In the genomic region with DNA sequence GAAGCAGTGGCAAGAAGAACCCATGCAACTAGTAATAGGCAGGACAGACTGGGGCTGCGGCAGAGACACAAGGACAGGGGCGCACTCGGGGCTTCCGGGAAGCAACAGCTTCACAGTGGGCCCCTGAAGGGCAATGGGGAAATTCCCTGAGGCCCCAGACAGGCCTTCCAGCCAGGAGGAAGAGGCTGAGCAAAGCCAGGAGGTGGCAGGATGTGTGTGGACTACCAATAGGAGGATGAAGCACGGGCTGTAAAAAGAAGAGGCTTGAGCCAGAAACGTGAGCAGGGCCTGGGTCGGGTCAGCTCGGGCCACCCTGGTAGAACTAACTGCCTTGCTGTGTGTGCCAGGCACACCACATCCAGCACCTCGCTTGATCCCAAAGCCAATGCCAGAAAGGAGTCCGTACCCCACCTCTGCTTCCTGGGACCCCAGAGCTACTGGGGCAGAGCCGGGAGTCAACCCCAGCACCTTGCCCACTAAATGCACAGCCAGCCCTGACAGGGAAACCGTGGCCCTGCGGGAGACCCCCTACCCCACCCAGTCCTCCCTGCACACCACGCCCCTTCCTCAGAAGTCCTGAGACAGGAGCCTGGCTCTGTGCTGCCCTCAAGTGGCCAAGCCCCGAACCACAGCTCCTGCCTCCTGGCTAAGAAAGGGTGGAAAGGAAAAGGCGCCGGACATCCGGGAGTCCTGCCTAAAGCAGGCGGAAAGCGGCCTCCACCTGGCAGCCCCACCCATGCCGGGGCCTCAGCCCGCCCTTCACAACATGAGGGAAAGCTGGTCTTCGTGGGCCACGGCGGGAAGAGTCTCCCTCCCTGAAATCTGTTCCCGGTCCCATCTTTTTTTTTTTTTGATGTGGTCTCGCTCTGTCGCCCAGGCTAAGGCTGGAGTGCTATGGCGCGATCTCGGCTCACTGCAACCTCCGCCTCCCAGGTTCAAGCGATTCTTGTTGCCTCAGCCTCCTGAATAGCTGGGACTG, we compare ENCODE assay signal across 1 cellular context.
TF ChIP-seq lines count a peak whose summit lies in the region.

No MANE protein-coding gene starts in this region.

TF ChIP-seq in K562, 482 proteins besides CTCF, POLR2A, EP300 and RAD21 (continued from another document and continues in another):
- TF ChIP-seq E2F5 (CRISPR knock-in tag; IDR thresholded peaks at IDR 0.05), result no peak
- no peak for TF ChIP-seq NCOR1 (IDR thresholded peaks at IDR 0.05)
- TF ChIP-seq, protein P1, sequence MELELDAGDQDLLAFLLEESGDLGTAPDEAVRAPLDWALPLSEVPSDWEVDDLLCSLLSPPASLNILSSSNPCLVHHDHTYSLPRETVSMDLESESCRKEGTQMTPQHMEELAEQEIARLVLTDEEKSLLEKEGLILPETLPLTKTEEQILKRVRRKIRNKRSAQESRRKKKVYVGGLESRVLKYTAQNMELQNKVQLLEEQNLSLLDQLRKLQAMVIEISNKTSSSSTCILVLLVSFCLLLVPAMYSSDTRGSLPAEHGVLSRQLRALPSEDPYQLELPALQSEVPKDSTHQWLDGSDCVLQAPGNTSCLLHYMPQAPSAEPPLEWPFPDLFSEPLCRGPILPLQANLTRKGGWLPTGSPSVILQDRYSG (tag; conservative IDR thresholded peaks at IDR 0.05; ENCODE audit: low read depth), result no peak
- TF ChIP-seq ZNF76 (CRISPR knock-in tag; IDR thresholded peaks at IDR 0.05; ENCODE audit: borderline replicate concordance), result no peak
- no peak for TF ChIP-seq HDGF (IDR thresholded peaks at IDR 0.05)
- TF ChIP-seq, protein P2, sequence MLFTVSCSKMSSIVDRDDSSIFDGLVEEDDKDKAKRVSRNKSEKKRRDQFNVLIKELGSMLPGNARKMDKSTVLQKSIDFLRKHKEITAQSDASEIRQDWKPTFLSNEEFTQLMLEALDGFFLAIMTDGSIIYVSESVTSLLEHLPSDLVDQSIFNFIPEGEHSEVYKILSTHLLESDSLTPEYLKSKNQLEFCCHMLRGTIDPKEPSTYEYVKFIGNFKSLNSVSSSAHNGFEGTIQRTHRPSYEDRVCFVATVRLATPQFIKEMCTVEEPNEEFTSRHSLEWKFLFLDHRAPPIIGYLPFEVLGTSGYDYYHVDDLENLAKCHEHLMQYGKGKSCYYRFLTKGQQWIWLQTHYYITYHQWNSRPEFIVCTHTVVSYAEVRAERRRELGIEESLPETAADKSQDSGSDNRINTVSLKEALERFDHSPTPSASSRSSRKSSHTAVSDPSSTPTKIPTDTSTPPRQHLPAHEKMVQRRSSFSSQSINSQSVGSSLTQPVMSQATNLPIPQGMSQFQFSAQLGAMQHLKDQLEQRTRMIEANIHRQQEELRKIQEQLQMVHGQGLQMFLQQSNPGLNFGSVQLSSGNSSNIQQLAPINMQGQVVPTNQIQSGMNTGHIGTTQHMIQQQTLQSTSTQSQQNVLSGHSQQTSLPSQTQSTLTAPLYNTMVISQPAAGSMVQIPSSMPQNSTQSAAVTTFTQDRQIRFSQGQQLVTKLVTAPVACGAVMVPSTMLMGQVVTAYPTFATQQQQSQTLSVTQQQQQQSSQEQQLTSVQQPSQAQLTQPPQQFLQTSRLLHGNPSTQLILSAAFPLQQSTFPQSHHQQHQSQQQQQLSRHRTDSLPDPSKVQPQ (CRISPR knock-in tag; IDR thresholded peaks at IDR 0.05; ENCODE audit: borderline replicate concordance), result no peak
- TF ChIP-seq, protein P3, sequence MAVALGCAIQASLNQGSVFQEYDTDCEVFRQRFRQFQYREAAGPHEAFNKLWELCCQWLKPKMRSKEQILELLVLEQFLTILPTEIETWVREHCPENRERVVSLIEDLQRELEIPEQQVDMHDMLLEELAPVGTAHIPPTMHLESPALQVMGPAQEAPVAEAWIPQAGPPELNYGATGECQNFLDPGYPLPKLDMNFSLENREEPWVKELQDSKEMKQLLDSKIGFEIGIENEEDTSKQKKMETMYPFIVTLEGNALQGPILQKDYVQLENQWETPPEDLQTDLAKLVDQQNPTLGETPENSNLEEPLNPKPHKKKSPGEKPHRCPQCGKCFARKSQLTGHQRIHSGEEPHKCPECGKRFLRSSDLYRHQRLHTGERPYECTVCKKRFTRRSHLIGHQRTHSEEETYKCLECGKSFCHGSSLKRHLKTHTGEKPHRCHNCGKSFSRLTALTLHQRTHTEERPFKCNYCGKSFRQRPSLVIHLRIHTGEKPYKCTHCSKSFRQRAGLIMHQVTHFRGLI (CRISPR knock-in tag; IDR thresholded peaks at IDR 0.05), result no peak
- no peak for TF ChIP-seq SMARCB1 (IDR thresholded peaks at IDR 0.05; ENCODE audit: insufficient read length, low read depth)
- TF ChIP-seq NFIX (CRISPR knock-in tag; IDR thresholded peaks at IDR 0.05; ENCODE audit: low read depth), result no peak
- TF ChIP-seq TAF7 (tag; IDR thresholded peaks at IDR 0.05), result no peak
- TF ChIP-seq DLX4 (CRISPR knock-in tag; IDR thresholded peaks at IDR 0.05), result no peak
- TF ChIP-seq, protein P4, sequence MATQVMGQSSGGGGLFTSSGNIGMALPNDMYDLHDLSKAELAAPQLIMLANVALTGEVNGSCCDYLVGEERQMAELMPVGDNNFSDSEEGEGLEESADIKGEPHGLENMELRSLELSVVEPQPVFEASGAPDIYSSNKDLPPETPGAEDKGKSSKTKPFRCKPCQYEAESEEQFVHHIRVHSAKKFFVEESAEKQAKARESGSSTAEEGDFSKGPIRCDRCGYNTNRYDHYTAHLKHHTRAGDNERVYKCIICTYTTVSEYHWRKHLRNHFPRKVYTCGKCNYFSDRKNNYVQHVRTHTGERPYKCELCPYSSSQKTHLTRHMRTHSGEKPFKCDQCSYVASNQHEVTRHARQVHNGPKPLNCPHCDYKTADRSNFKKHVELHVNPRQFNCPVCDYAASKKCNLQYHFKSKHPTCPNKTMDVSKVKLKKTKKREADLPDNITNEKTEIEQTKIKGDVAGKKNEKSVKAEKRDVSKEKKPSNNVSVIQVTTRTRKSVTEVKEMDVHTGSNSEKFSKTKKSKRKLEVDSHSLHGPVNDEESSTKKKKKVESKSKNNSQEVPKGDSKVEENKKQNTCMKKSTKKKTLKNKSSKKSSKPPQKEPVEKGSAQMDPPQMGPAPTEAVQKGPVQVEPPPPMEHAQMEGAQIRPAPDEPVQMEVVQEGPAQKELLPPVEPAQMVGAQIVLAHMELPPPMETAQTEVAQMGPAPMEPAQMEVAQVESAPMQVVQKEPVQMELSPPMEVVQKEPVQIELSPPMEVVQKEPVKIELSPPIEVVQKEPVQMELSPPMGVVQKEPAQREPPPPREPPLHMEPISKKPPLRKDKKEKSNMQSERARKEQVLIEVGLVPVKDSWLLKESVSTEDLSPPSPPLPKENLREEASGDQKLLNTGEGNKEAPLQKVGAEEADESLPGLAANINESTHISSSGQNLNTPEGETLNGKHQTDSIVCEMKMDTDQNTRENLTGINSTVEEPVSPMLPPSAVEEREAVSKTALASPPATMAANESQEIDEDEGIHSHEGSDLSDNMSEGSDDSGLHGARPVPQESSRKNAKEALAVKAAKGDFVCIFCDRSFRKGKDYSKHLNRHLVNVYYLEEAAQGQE (CRISPR knock-in tag; IDR thresholded peaks at IDR 0.05; ENCODE audit: low read depth), result no peak
- no peak for TF ChIP-seq ZNF57 (CRISPR knock-in tag; IDR thresholded peaks at IDR 0.05)
- TF ChIP-seq GABPB2 (CRISPR knock-in tag; conservative IDR thresholded peaks at IDR 0.05), result no peak
- TF ChIP-seq NCOA2 (IDR thresholded peaks at IDR 0.05; ENCODE audit: partially characterized antibody in 2 of 2), result no peak
- TF ChIP-seq CBX5 (IDR thresholded peaks at IDR 0.05; ENCODE audit: borderline replicate concordance, low read depth), result no peak
- TF ChIP-seq FOXJ3 (CRISPR knock-in tag; IDR thresholded peaks at IDR 0.05), result no peak
- TF ChIP-seq, protein P5, sequence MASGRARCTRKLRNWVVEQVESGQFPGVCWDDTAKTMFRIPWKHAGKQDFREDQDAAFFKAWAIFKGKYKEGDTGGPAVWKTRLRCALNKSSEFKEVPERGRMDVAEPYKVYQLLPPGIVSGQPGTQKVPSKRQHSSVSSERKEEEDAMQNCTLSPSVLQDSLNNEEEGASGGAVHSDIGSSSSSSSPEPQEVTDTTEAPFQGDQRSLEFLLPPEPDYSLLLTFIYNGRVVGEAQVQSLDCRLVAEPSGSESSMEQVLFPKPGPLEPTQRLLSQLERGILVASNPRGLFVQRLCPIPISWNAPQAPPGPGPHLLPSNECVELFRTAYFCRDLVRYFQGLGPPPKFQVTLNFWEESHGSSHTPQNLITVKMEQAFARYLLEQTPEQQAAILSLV (tag; IDR thresholded peaks at IDR 0.05), result no peak
- TF ChIP-seq ZNF41 (CRISPR knock-in tag; conservative IDR thresholded peaks at IDR 0.05), result no peak
- TF ChIP-seq, protein P6, sequence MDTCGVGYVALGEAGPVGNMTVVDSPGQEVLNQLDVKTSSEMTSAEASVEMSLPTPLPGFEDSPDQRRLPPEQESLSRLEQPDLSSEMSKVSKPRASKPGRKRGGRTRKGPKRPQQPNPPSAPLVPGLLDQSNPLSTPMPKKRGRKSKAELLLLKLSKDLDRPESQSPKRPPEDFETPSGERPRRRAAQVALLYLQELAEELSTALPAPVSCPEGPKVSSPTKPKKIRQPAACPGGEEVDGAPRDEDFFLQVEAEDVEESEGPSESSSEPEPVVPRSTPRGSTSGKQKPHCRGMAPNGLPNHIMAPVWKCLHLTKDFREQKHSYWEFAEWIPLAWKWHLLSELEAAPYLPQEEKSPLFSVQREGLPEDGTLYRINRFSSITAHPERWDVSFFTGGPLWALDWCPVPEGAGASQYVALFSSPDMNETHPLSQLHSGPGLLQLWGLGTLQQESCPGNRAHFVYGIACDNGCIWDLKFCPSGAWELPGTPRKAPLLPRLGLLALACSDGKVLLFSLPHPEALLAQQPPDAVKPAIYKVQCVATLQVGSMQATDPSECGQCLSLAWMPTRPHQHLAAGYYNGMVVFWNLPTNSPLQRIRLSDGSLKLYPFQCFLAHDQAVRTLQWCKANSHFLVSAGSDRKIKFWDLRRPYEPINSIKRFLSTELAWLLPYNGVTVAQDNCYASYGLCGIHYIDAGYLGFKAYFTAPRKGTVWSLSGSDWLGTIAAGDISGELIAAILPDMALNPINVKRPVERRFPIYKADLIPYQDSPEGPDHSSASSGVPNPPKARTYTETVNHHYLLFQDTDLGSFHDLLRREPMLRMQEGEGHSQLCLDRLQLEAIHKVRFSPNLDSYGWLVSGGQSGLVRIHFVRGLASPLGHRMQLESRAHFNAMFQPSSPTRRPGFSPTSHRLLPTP (IDR thresholded peaks at IDR 0.05; ENCODE audit: borderline replicate concordance, extremely low read depth, insufficient read length), result no peak
- no peak for TF ChIP-seq TARDBP (IDR thresholded peaks at IDR 0.05)
- 0 out of 2 replicates have a peak, but pooled peaks have one; percentile 67 for TF ChIP-seq GATAD2A (IDR thresholded peaks at IDR 0.05)
- no peak for TF ChIP-seq RFX7 (CRISPR knock-in tag; IDR thresholded peaks at IDR 0.05)
- TF ChIP-seq UBTF (IDR thresholded peaks at IDR 0.05; ENCODE audit: borderline replicate concordance in 1 of 2, low read depth in 2 of 2, low read length in 2 of 2), result 0 out of 4 replicates have a peak, but pooled peaks of 1 of the 2 experiments have one; percentile 49
- 0 out of 4 replicates have a peak, but pooled peaks of 1 of the 2 experiments have one; percentile 18 for TF ChIP-seq NRF1 (conservative IDR thresholded peaks at IDR 0.05 in 1 of 2, IDR thresholded peaks at IDR 0.05 in 1 of 2)
- no peak for TF ChIP-seq KLF6 (CRISPR knock-in tag; IDR thresholded peaks at IDR 0.05; ENCODE audit: borderline replicate concordance)
- TF ChIP-seq SREBF2 (CRISPR knock-in tag; IDR thresholded peaks at IDR 0.05), result no peak
- TF ChIP-seq PHF20 (IDR thresholded peaks at IDR 0.05; ENCODE audit: partially characterized antibody), result peak; percentile 67
- TF ChIP-seq, protein P7, sequence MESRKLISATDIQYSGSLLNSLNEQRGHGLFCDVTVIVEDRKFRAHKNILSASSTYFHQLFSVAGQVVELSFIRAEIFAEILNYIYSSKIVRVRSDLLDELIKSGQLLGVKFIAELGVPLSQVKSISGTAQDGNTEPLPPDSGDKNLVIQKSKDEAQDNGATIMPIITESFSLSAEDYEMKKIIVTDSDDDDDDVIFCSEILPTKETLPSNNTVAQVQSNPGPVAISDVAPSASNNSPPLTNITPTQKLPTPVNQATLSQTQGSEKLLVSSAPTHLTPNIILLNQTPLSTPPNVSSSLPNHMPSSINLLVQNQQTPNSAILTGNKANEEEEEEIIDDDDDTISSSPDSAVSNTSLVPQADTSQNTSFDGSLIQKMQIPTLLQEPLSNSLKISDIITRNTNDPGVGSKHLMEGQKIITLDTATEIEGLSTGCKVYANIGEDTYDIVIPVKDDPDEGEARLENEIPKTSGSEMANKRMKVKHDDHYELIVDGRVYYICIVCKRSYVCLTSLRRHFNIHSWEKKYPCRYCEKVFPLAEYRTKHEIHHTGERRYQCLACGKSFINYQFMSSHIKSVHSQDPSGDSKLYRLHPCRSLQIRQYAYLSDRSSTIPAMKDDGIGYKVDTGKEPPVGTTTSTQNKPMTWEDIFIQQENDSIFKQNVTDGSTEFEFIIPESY (CRISPR knock-in tag; IDR thresholded peaks at IDR 0.05), result peak; percentile 45; the same call in 1 of the 2 replicates
- no peak for TF ChIP-seq RFX5 (IDR thresholded peaks at IDR 0.05; ENCODE audit: low read depth, low read length)
- TF ChIP-seq MTA1 (IDR thresholded peaks at IDR 0.05; ENCODE audit: borderline replicate concordance), result 0 out of 2 replicates have a peak, but pooled peaks have one; percentile 52
- no peak for TF ChIP-seq POLR2B (IDR thresholded peaks at IDR 0.05; ENCODE audit: low read depth, partially characterized antibody)
